ENCODE assay signal across 18 cellular contexts in the genomic region with DNA sequence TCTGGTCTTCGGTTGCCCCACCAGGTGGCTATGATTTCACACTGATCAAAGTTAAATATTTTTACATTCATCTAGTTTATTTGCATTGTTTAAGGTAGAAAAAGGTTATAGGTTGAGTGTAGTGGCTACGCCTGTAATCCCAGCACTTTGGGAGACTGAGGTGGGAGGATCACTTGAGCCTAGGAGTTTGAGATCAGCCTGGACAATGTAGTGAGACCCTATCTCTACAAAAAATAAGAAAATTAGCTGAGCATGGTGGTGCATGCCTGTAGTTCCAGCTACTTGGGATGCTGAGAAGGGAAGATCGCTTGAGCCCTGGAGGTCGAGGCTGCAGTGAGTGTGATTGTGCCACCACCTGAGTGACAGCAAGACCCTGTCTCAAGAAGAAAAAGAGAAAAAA. TPM values are rescaled to one million over a fixed set of nuclear protein-coding genes. Genes with fewer than 3 reads are reported as not detected.
DNase-seq lines count a peak whose midpoint lies in the region; ATAC-seq, FAIRE-seq and TF ChIP-seq lines count a peak whose summit lies in the region.
"Had no signal": no experiment of that assay in that cellular context is flagged by ENCODE, and none has a peak within 500 bp of the region (broad histone marks: within the 10 kb centered on the region; RNA-seq: fewer than 3 reads in every experiment).

No MANE protein-coding gene starts in this region.

- no peak for TF ChIP-seq RAD21 in HepG2 (CRISPR knock-in tag; IDR thresholded peaks at IDR 0.05)

- ATAC-seq in HepG2 (no peak), right lobe of liver (no peak)
- ATAC-seq in naive thymus-derived CD4-positive, alpha-beta T cell: no peak
- ATAC-seq: Panc1 had no signal

- no peaks in the 10 kb centered on the region for H3K9me3 Mint-ChIP-seq in naive thymus-derived CD4-positive, alpha-beta T cell

- DNase-seq in HepG2 (ENCODE audit: low spot score) (no peak), right lobe of liver (no peak), OCI-LY7 (ENCODE audit: low spot score) (no peak), hepatocyte (ENCODE audit: low spot score) (no peak), dorsolateral prefrontal cortex (no peak)
- DNase-seq in naive thymus-derived CD4-positive, alpha-beta T cell: no peak
- DNase-seq in stimulated activated CD4-positive, alpha-beta T cell treated with anti-CD3 and anti-CD28 coated beads, Interleukin-1b, Interleukin-23, amount 100 ng/mL, for 48 hours: no peak
- DNase-seq: EL, Kasumi-1, NCI-H1417, NCI-H1930, NCI-H2171, NCI-H446 treated with DMSO at 0.1 percent for 48 hours, NCI-H748 treated with DMSO at 0.1 percent for 48 hours, Right ventricle myocardium superior had no signal

- H3K36me3 ChIP-seq in HepG2 (replicated peaks in 1 of 2; ENCODE audit: control insufficient read depth in 1 of 2, insufficient read depth in 2 of 2, low read length in 2 of 2) (no peaks in the 10 kb centered on the region), right lobe of liver (no peaks in the 10 kb centered on the region), OCI-LY7 (ENCODE audit: insufficient read depth, low read length) (peaks cover 70% of the 10 kb centered on the region), hepatocyte (replicated peaks; ENCODE audit: insufficient read depth, low read depth) (no peaks in the 10 kb centered on the region)
- peaks cover 0 to 3% (median 0%) of the 10 kb centered on the region in 3 experiments for H3K36me3 ChIP-seq in naive thymus-derived CD4-positive, alpha-beta T cell (ENCODE audit: control insufficient read depth in 2 of 3, insufficient read depth in 3 of 3, low read length in 3 of 3)

- H3K9me3 ChIP-seq in HepG2 (ENCODE audit: low read length): no peaks in the 10 kb centered on the region
- H3K9me3 ChIP-seq in right lobe of liver: no peaks in the 10 kb centered on the region
- no peaks in the 10 kb centered on the region for H3K9me3 ChIP-seq in OCI-LY7 (ENCODE audit: low read length)
- H3K9me3 ChIP-seq in naive thymus-derived CD4-positive, alpha-beta T cell (ENCODE audit: control insufficient read depth in 2 of 3, low read length in 3 of 3): no peaks in the 10 kb centered on the region
- no peaks in the 10 kb centered on the region for H3K9me3 ChIP-seq in hepatocyte (ENCODE audit: low read depth)

- WGBS in HepG2 (ENCODE audit: low lambda C conversion rate): 98% methylated on average over 4 of the region's 4 CpGs
- WGBS in right lobe of liver (ENCODE audit: insufficient coverage, low coverage, low lambda C conversion rate, missing lambda C conversion rate): 98% methylated on average over 4 of the region's 4 CpGs
- over 99% methylated on average over 4 of the region's 4 CpGs for WGBS in hepatocyte (ENCODE audit: low lambda C conversion rate, missing lambda C conversion rate)

- H3K4me1 ChIP-seq in HepG2 (ENCODE audit: insufficient read depth, low read length): peaks cover 21% of the 10 kb centered on the region
- peaks cover 0 to 13% (median 7%) of the 10 kb centered on the region in 4 donors for H3K4me1 ChIP-seq in right lobe of liver
- H3K4me1 ChIP-seq in OCI-LY7 (ENCODE audit: insufficient read depth, low read length, poor library complexity, severe bottlenecking): peaks cover 71% of the 10 kb centered on the region
- H3K4me1 ChIP-seq in naive thymus-derived CD4-positive, alpha-beta T cell (ENCODE audit: control insufficient read depth in 2 of 2, insufficient read depth in 2 of 2, low read length in 2 of 2): peaks cover 11 to 15% of the 10 kb centered on the region in 2 donors
- H3K4me1 ChIP-seq in hepatocyte (ENCODE audit: insufficient read depth): peaks cover 11% of the 10 kb centered on the region

- H3K4me2 ChIP-seq in HepG2 (ENCODE audit: low read depth, low read length): no peak overlapping the region
- H3K4me2 ChIP-seq in OCI-LY7 (ENCODE audit: low read length): peak overlapping the region; percentile 98
- no peak overlapping the region for H3K4me2 ChIP-seq in hepatocyte

- H3K9me2 ChIP-seq in OCI-LY7 (ENCODE audit: insufficient read depth, low read length) (no peaks in the 10 kb centered on the region), hepatocyte (replicated peaks; ENCODE audit: insufficient read depth) (no peaks in the 10 kb centered on the region)

- TF ChIP-seq CTCF in HepG2 (CRISPR knock-in tag; IDR thresholded peaks at IDR 0.05) (no peak), right lobe of liver (IDR thresholded peaks at IDR 0.05) (no peak), OCI-LY7 (conservative IDR thresholded peaks at IDR 0.05; ENCODE audit: low read length) (no peak), hepatocyte (IDR thresholded peaks at IDR 0.05; ENCODE audit: poor library complexity) (no peak), dorsolateral prefrontal cortex (IDR thresholded peaks at IDR 0.05 in 54 of 56, conservative IDR thresholded peaks at IDR 0.05 in 2 of 56; ENCODE audit: low read depth in 1 of 56, partially characterized antibody in 56 of 56) (no peak)

- H3K4me3 Mint-ChIP-seq in naive thymus-derived CD4-positive, alpha-beta T cell: no peak overlapping the region
- H3K4me3 Mint-ChIP-seq: B cell had no signal

- in situ Hi-C loops in HepG2 (cut with HindIII; ENCODE audit: extremely low pct_ligation_motif_present, low pct_unique_long_range_greater_than_20kb): no loop called here

- POLR2A ChIA-PET in HepG2 (lab: Yijun Ruan, JAX): interaction anchor here (0.5 kb wide), 1 partner anchor 243 kb away, joined by 3 read pairs; no protein-coding TSS in a partner anchor
- POLR2A ChIA-PET in OCI-LY7 (lab: Charles Lee): interaction anchor here (0.5 to 10.2 kb wide), 9 partner anchors 11 to 594 kb away, joined by 3 to 206 read pairs (median 5); a partner anchor contains a TSS
- POLR2A ChIA-PET in naive thymus-derived CD4-positive, alpha-beta T cell (lab: Charles Lee): interaction anchor here (0.8 to 10.5 kb wide), 6 partner anchors 9 to 56 kb away, joined by 3 to 348 read pairs (median 35); a partner anchor contains a TSS

- CTCF ChIA-PET in HepG2 (lab: Yijun Ruan, JAX; ENCODE audit: low intra/inter-chr PET ratio, low total read pairs) (no interaction called here), OCI-LY7 (lab: Charles Lee; ENCODE audit: unreplicated experiment) (interaction anchor here (1.1 kb wide), 1 partner anchor 24 kb away, joined by 3 read pairs; no protein-coding TSS in a partner anchor)
- CTCF ChIA-PET in naive thymus-derived CD4-positive, alpha-beta T cell (lab: Charles Lee): no interaction called here

- H3K79me2 ChIP-seq in HepG2 (ENCODE audit: insufficient read depth, low read length) (peaks cover 27% of the 10 kb centered on the region), OCI-LY7 (ENCODE audit: insufficient read depth, low read depth, low read length) (peaks cover 82% of the 10 kb centered on the region), hepatocyte (peaks cover 77% of the 10 kb centered on the region)

- peaks cover 23 to 65% (median 56%) of the 10 kb centered on the region in 7 donors for H3K4me1 Mint-ChIP-seq in naive thymus-derived CD4-positive, alpha-beta T cell

- no TSS peak for BruUV-seq in HepG2 (replicated peaks; lab: Mats Ljungman, UMichigan)
- BruUV-seq in OCI-LY7 (replicated peaks; lab: Mats Ljungman, UMichigan): no TSS peak

- H3K27ac Mint-ChIP-seq in naive thymus-derived CD4-positive, alpha-beta T cell: peak overlapping the region in 8 of 9 donors; percentile 23 to 77 (median 66)
- H3K27ac Mint-ChIP-seq: B cell had no signal

- TF ChIP-seq EP300 in HepG2 (IDR thresholded peaks at IDR 0.05; ENCODE audit: low read depth in 2 of 2, low read length in 2 of 2) (no peak), HepG2 (CRISPR knock-in tag; IDR thresholded peaks at IDR 0.05; ENCODE audit: borderline replicate concordance) (no peak)

- H3K27ac ChIP-seq in HepG2 (ENCODE audit: extremely low read length, insufficient read depth, low read length) (no peak overlapping the region), right lobe of liver (no peak overlapping the region), OCI-LY7 (ENCODE audit: low read depth, low read length, poor library complexity, severe bottlenecking) (peak overlapping the region; percentile 98), hepatocyte (no peak overlapping the region), dorsolateral prefrontal cortex (no peak overlapping the region)
- H3K27ac ChIP-seq in naive thymus-derived CD4-positive, alpha-beta T cell (ENCODE audit: low read depth, low read length): no peak overlapping the region

- no peaks in the 10 kb centered on the region for H3K27me3 Mint-ChIP-seq in naive thymus-derived CD4-positive, alpha-beta T cell
- H3K27me3 Mint-ChIP-seq: B cell had no signal

- H3K4me3 ChIP-seq in HepG2 (replicated peaks in 1 of 3; ENCODE audit: insufficient read depth in 1 of 3, low read depth in 2 of 3, low read length in 3 of 3) (no peak overlapping the region), right lobe of liver (no peak overlapping the region), OCI-LY7 (ENCODE audit: low read depth, low read length, poor library complexity, severe bottlenecking) (no peak overlapping the region), hepatocyte (no peak overlapping the region), dorsolateral prefrontal cortex (no peak overlapping the region)
- H3K4me3 ChIP-seq in naive thymus-derived CD4-positive, alpha-beta T cell (ENCODE audit: low read length): no peak overlapping the region

- peaks cover 0 to 18% (median 15%) of the 10 kb centered on the region in 5 donors for H3K36me3 Mint-ChIP-seq in naive thymus-derived CD4-positive, alpha-beta T cell

- H3K27me3 ChIP-seq in HepG2 (ENCODE audit: control insufficient read depth in 1 of 2, insufficient read depth in 2 of 2, low read length in 2 of 2) (no peaks in the 10 kb centered on the region), right lobe of liver (no peaks in the 10 kb centered on the region), hepatocyte (no peaks in the 10 kb centered on the region), dorsolateral prefrontal cortex (no peaks in the 10 kb centered on the region)
- no peaks in the 10 kb centered on the region for H3K27me3 ChIP-seq in naive thymus-derived CD4-positive, alpha-beta T cell (ENCODE audit: control insufficient read depth in 2 of 2, insufficient read depth in 2 of 2, low read length in 2 of 2)

- H2AFZ ChIP-seq in HepG2 (ENCODE audit: low read length) (no peak overlapping the region), OCI-LY7 (ENCODE audit: low read length) (no peak overlapping the region), hepatocyte (no peak overlapping the region)

- intact Hi-C loops in HepG2 (cut with micrococcal nuclease; ENCODE audit: unreplicated experiment) (loop anchor here (5.0 kb wide), 1 partner anchor 109 kb away; a partner anchor contains a TSS), right lobe of liver (cut with DNase I) (no loop called here), OCI-LY7 (cut with micrococcal nuclease; ENCODE audit: unreplicated experiment) (no loop called here), dorsolateral prefrontal cortex (cut with DNase I) (loop anchor here in 1 of 2 donors (5.0 kb wide), 2 partner anchors 69 to 84 kb away; a partner anchor contains a TSS)
- intact Hi-C loops in naive thymus-derived CD4-positive, alpha-beta T cell (cut with micrococcal nuclease): no loop called here

- H3K9ac ChIP-seq in HepG2 (ENCODE audit: insufficient read depth, low read depth, low read length): no peak overlapping the region

- TF ChIP-seq POLR2A in HepG2 (IDR thresholded peaks at IDR 0.05; ENCODE audit: insufficient read depth in 1 of 2, low read depth in 2 of 2, low read length in 2 of 2) (no peak), right lobe of liver (IDR thresholded peaks at IDR 0.05) (no peak)

- H4K20me1 ChIP-seq in HepG2 (ENCODE audit: insufficient read depth, low read length): no peaks in the 10 kb centered on the region
- peaks cover 23% of the 10 kb centered on the region; the same call in 1 of the 2 replicates for H4K20me1 ChIP-seq in OCI-LY7 (ENCODE audit: insufficient read depth, low read length)
- H4K20me1 ChIP-seq in hepatocyte (ENCODE audit: insufficient read depth, poor library complexity, severe bottlenecking): no peaks in the 10 kb centered on the region

- FAIRE-seq in HepG2 (lab: Jason Lieb, UNC): no peak

RNA-seq across cellular contexts. Expression of a gene that starts 3.8 kb away (rescaled TPM):
- total RNA-seq in HepG2 (2016; rRNA removed; fragmentation: Illumina TruSeq; extraction: Trizol) (14.2 and 15.8 TPM in 2 replicates), right lobe of liver (10 to 100 TPM; 29.4 to 70.7 (median 37.9) TPM), OCI-LY7 (2022) (84.0 and 89.1 TPM in 2 replicates), hepatocyte (31.6 and 32.2 TPM in 2 replicates), dorsolateral prefrontal cortex (100 to 1,000 TPM in 2 of 120 experiments, 10 to 100 TPM in 118; 53.3 to 108 (median 80.9) TPM)
- total RNA-seq in HepG2 (2016; cell fraction: cytosol; rRNA removed; fragmentation: Illumina TruSeq; extraction: Trizol; ENCODE audit: low read depth): 18.2 and 19.1 TPM in 2 replicates
- total RNA-seq in HepG2 (2016; cell fraction: insoluble cytoplasmic fraction; rRNA removed; fragmentation: Illumina TruSeq; extraction: Trizol): 12.5 and 16.6 TPM in 2 replicates
- total RNA-seq in HepG2 (2016; cell fraction: membrane; rRNA removed; fragmentation: Illumina TruSeq; extraction: Trizol): 37.4 and 37.5 TPM in 2 replicates
- 9.5 and 10.1 TPM in 2 replicates for total RNA-seq in HepG2 (2016; cell fraction: nucleus; rRNA removed; fragmentation: Illumina TruSeq; extraction: Trizol)
- polyA plus RNA-seq in HepG2 (2011; rRNA removed) (13.7 and 20.8 TPM in 2 replicates), hepatocyte (53.8 and 57.1 TPM in 2 replicates)
- polyA plus RNA-seq in HepG2 (2011; cell fraction: cytosol; rRNA removed): 13.4 and 18.8 TPM in 2 replicates
- 21.0 and 23.0 TPM in 2 replicates for polyA plus RNA-seq in HepG2 (2011; cell fraction: nucleus; rRNA removed)
- 10.2 and 13.2 TPM in 2 replicates for polyA plus RNA-seq in HepG2 (2012)
- polyA plus RNA-seq in HepG2 (2016; cell fraction: cytosol; fragmentation: Illumina TruSeq; extraction: Trizol; ENCODE audit: low read depth): 25.8 and 27.8 TPM in 2 replicates
- polyA plus RNA-seq in HepG2 (2016; cell fraction: insoluble cytoplasmic fraction; fragmentation: Illumina TruSeq; extraction: Trizol; ENCODE audit: low read depth): 14.5 and 18.7 TPM in 2 replicates
- polyA plus RNA-seq in HepG2 (2016; cell fraction: membrane; fragmentation: Illumina TruSeq; extraction: Trizol; ENCODE audit: low read depth): 34.2 and 39.7 TPM in 2 replicates
- polyA plus RNA-seq in HepG2 (2016; cell fraction: nucleus; fragmentation: Illumina TruSeq; extraction: Trizol; ENCODE audit: insufficient read depth, low read depth): 20.6 and 22.6 TPM in 2 replicates
- 18.9 and 30.7 TPM in 2 replicates for polyA minus RNA-seq in HepG2 (2011; rRNA and poly(A)+ RNA removed; ENCODE audit: low replicate concordance)
- polyA minus RNA-seq in HepG2 (2011; cell fraction: cytosol; rRNA and poly(A)+ RNA removed): 8.0 and 10.6 TPM in 2 replicates
- 3.9 and 8.0 TPM in 2 replicates for polyA minus RNA-seq in HepG2 (2011; cell fraction: nucleus; rRNA and poly(A)+ RNA removed)
- total RNA-seq in OCI-LY7 (2014; rRNA removed; shearing (Covaris generic)): 55.3 and 58.9 TPM in 2 replicates
- 100 to 1,000 TPM in 3 of 5 experiments, 10 to 100 TPM in 2; 80.4 to 200 (median 119) TPM for total RNA-seq in naive thymus-derived CD4-positive, alpha-beta T cell
- 100 to 1,000 TPM in 1 of 2 donors, 10 to 100 TPM in 1; 75.9 to 123 TPM for polyA plus RNA-seq in naive thymus-derived CD4-positive, alpha-beta T cell

RNA-seq across cellular contexts. Expression of a gene that starts 25.0 kb away (rescaled TPM):
- 0.28 and 0.29 TPM in 2 replicates for total RNA-seq in HepG2 (2016; rRNA removed; fragmentation: Illumina TruSeq; extraction: Trizol)
- 0.09 TPM in 1 of 2 replicates, not detected in the other for total RNA-seq in HepG2 (2016; cell fraction: cytosol; rRNA removed; fragmentation: Illumina TruSeq; extraction: Trizol; ENCODE audit: low read depth)
- total RNA-seq in HepG2 (2016; cell fraction: insoluble cytoplasmic fraction; rRNA removed; fragmentation: Illumina TruSeq; extraction: Trizol): 0.12 and 0.22 TPM in 2 replicates
- not detected in 2 replicates for total RNA-seq in HepG2 (2016; cell fraction: membrane; rRNA removed; fragmentation: Illumina TruSeq; extraction: Trizol)
- total RNA-seq in HepG2 (2016; cell fraction: nucleus; rRNA removed; fragmentation: Illumina TruSeq; extraction: Trizol): 0.28 TPM in 1 of 2 replicates, not detected in the other
- polyA plus RNA-seq in HepG2 (2011; rRNA removed): 1.1 and 2.4 TPM in 2 replicates
- polyA plus RNA-seq in HepG2 (2011; cell fraction: cytosol; rRNA removed): 0.71 and 1.2 TPM in 2 replicates
- polyA plus RNA-seq in HepG2 (2011; cell fraction: nucleus; rRNA removed): 3.8 and 5.7 TPM in 2 replicates
- polyA plus RNA-seq in HepG2 (2012): 0.44 and 1.2 TPM in 2 replicates
- not detected in 2 replicates for polyA plus RNA-seq in HepG2 (2016; cell fraction: cytosol; fragmentation: Illumina TruSeq; extraction: Trizol; ENCODE audit: low read depth)
- polyA plus RNA-seq in HepG2 (2016; cell fraction: insoluble cytoplasmic fraction; fragmentation: Illumina TruSeq; extraction: Trizol; ENCODE audit: low read depth): 0.15 and 0.21 TPM in 2 replicates
- polyA plus RNA-seq in HepG2 (2016; cell fraction: membrane; fragmentation: Illumina TruSeq; extraction: Trizol; ENCODE audit: low read depth): 0.08 TPM in 1 of 2 replicates, not detected in the other
- 0.31 and 0.44 TPM in 2 replicates for polyA plus RNA-seq in HepG2 (2016; cell fraction: nucleus; fragmentation: Illumina TruSeq; extraction: Trizol; ENCODE audit: insufficient read depth, low read depth)
- 1.7 and 89.4 TPM in 2 replicates for polyA minus RNA-seq in HepG2 (2011; rRNA and poly(A)+ RNA removed; ENCODE audit: low replicate concordance)
- polyA minus RNA-seq in HepG2 (2011; cell fraction: cytosol; rRNA and poly(A)+ RNA removed): 0.70 and 1.2 TPM in 2 replicates
- 1.4 and 2.6 TPM in 2 replicates for polyA minus RNA-seq in HepG2 (2011; cell fraction: nucleus; rRNA and poly(A)+ RNA removed)
- total RNA-seq in right lobe of liver: 1 to 10 TPM in 5 of 6 experiments, under 1 TPM in 1; 0.92 to 4.5 (median 2.0) TPM
- total RNA-seq in OCI-LY7 (2014; rRNA removed; shearing (Covaris generic)): 23.6 and 27.4 TPM in 2 replicates
- 74.7 and 87.3 TPM in 2 replicates for total RNA-seq in OCI-LY7 (2022)
- total RNA-seq in naive thymus-derived CD4-positive, alpha-beta T cell: 100 to 1,000 TPM in 3 of 5 experiments, 10 to 100 TPM in 2; 29.2 to 385 (median 107) TPM
- polyA plus RNA-seq in naive thymus-derived CD4-positive, alpha-beta T cell: 10 to 100 TPM; 51.1 to 76.0 TPM
- total RNA-seq in hepatocyte: 0.03 TPM in 1 of 2 replicates, not detected in the other
- polyA plus RNA-seq in hepatocyte: 0.10 TPM in 1 of 2 replicates, not detected in the other
- 1 to 10 TPM in 71 of 120 experiments, under 1 TPM in 49; 0.17 to 9.5 (median 1.2) TPM for total RNA-seq in dorsolateral prefrontal cortex
- total RNA-seq: H4 had no signal
